In genomic region chr1:204073837-204074273, GRCh38 we compare ENCODE assay signal across 8 cellular contexts. TPM values are rescaled to one million over a fixed set of nuclear protein-coding genes. Genes with fewer than 3 reads are reported as not detected.
A peak's percentile ranks its signal among the peaks of the same experiment; 100 is the strongest.
DNase-seq lines count a peak whose midpoint lies in the region; ATAC-seq, FAIRE-seq and TF ChIP-seq lines count a peak whose summit lies in the region.

No MANE protein-coding gene starts in this region.

- TF ChIP-seq CTCF in Peyer's patch (IDR thresholded peaks at IDR 0.05) (no peak), endothelial cell of umbilical vein (IDR thresholded peaks at IDR 0.05; ENCODE audit: extremely low read depth in 1 of 2, insufficient read depth in 1 of 2, low read depth in 1 of 2, low read length in 2 of 2) (no peak)

- POLR2A ChIA-PET in endothelial cell of umbilical vein (lab: Charles Lee): interaction anchor here (0.6 to 0.9 kb wide), 2 partner anchors 203 to 215 kb away, joined by 3 to 6 read pairs; no protein-coding TSS in a partner anchor

- TF ChIP-seq POLR2A in Peyer's patch (IDR thresholded peaks at IDR 0.05) (no peak), endothelial cell of umbilical vein (IDR thresholded peaks at IDR 0.05; ENCODE audit: low read depth, low read length) (no peak)

- no peaks in the 10 kb centered on the region for H3K9me1 ChIP-seq in endothelial cell of umbilical vein (replicated peaks; ENCODE audit: control insufficient read depth, extremely low read depth, insufficient read depth, low read length)

- peak overlapping the region; percentile 74 for H3K4me2 ChIP-seq in endothelial cell of umbilical vein (ENCODE audit: insufficient read depth, low read length)

- no peaks in the 10 kb centered on the region for H4K20me1 ChIP-seq in endothelial cell of umbilical vein (replicated peaks; ENCODE audit: control insufficient read depth, extremely low read depth, insufficient read depth, low read length)

- DNase-seq in D341Med (ENCODE audit: low spot score) (peak; percentile 62), Peyer's patch (peak in 1 of 3 donors; percentile 50), endothelial cell of umbilical vein (ENCODE audit: low read depth, low spot score) (no peak), RPMI8226 (no peak), DMS79 treated with DMSO at 0.1 percent for 48 hours (lab: John Stamatoyannopoulos, UW) (no peak)
- DNase-seq in stimulated activated naive CD4-positive, alpha-beta T cell treated with Interleukin-2 at 50 U/mL for 16 hours (lab: John Stamatoyannopoulos, UW): no peak

- H3K4me1 ChIP-seq in Peyer's patch (peaks cover 0 to 38% (median 3%) of the 10 kb centered on the region in 4 donors), endothelial cell of umbilical vein (ENCODE audit: control insufficient read depth, extremely low read depth, insufficient read depth, low read length) (peaks cover 21% of the 10 kb centered on the region), muscle layer of duodenum (ENCODE audit: control insufficient read depth in 1 of 2, insufficient read depth in 2 of 2, low read length in 2 of 2) (peaks cover 0 to 27% of the 10 kb centered on the region in 2 donors)

- peak overlapping the region; percentile 52 for H2AFZ ChIP-seq in endothelial cell of umbilical vein (ENCODE audit: low read depth, low read length)

- H3K4me3 ChIP-seq in Peyer's patch (peak overlapping the region; percentile 48 to 74 (median 64)), endothelial cell of umbilical vein (replicated peaks in 1 of 3; ENCODE audit: insufficient read depth in 1 of 3, low read depth in 1 of 3, low read length in 3 of 3) (peak overlapping the region; percentile 42 to 73 (median 66)), muscle layer of duodenum (ENCODE audit: low read depth in 1 of 2, low read length in 2 of 2) (peak overlapping the region; percentile 70 to 89)

- intact Hi-C loops in endothelial cell of umbilical vein (cut with micrococcal nuclease): loop anchor here (1.0 to 5.0 kb wide), 8 partner anchors 14 to 447 kb away; partner anchors contain the start of gene ATP2B4

- H3K27ac ChIP-seq in Peyer's patch (peak overlapping the region; percentile 70 to 96 (median 83)), endothelial cell of umbilical vein (ENCODE audit: insufficient read depth, low read depth, low read length) (peak overlapping the region; percentile 27), muscle layer of duodenum (ENCODE audit: low read length) (peak overlapping the region; percentile 31)

- dilution Hi-C loops in endothelial cell of umbilical vein (cut with MboI; ENCODE audit: extremely low pct_ligation_motif_present, low sequenced_read_pairs): no loop called here

- peaks cover 32% of the 10 kb centered on the region for H3K79me2 ChIP-seq in endothelial cell of umbilical vein (ENCODE audit: control insufficient read depth, insufficient read depth, low read length)

- no peak for FAIRE-seq in endothelial cell of umbilical vein (lab: Jason Lieb, UNC)

- ATAC-seq in HG02840 (IDR thresholded peaks at IDR 0.05; ENCODE audit: low FRiP score, unreplicated experiment): no peak

- BruUV-seq in endothelial cell of umbilical vein (replicated peaks; lab: Mats Ljungman, UMichigan): no TSS peak

- CTCF ChIA-PET in endothelial cell of umbilical vein (lab: Charles Lee): interaction anchor here (1.0 to 7.2 kb wide), 9 partner anchors 9 to 203 kb away, joined by 3 to 83 read pairs (median 5); no protein-coding TSS in a partner anchor

- H3K9ac ChIP-seq in endothelial cell of umbilical vein (replicated peaks; ENCODE audit: extremely low read depth, insufficient read depth, low read length): peak overlapping the region; percentile 71

- H3K9me3 ChIP-seq in Peyer's patch (no peaks in the 10 kb centered on the region), endothelial cell of umbilical vein (replicated peaks; ENCODE audit: control insufficient read depth, insufficient read depth, low read length) (no peaks in the 10 kb centered on the region), muscle layer of duodenum (ENCODE audit: control insufficient read depth in 1 of 2, low read length in 2 of 2) (no peaks in the 10 kb centered on the region)

- no peaks in the 10 kb centered on the region for H3K27me3 ChIP-seq in Peyer's patch
- H3K27me3 ChIP-seq in endothelial cell of umbilical vein (ENCODE audit: control insufficient read depth in 2 of 2, insufficient read depth in 2 of 2, low read length in 2 of 2): no peaks in the 10 kb centered on the region
- no peaks in the 10 kb centered on the region for H3K27me3 ChIP-seq in muscle layer of duodenum (ENCODE audit: low read depth, low read length)

- H3K36me3 ChIP-seq in Peyer's patch (no peaks in the 10 kb centered on the region), endothelial cell of umbilical vein (ENCODE audit: control insufficient read depth in 2 of 2, extremely low read depth in 1 of 2, insufficient read depth in 2 of 2, low read length in 2 of 2) (no peaks in the 10 kb centered on the region), muscle layer of duodenum (ENCODE audit: control insufficient read depth in 1 of 2, insufficient read depth in 2 of 2, low read length in 2 of 2) (no peaks in the 10 kb centered on the region)

TF ChIP-seq in endothelial cell of umbilical vein, 7 proteins besides CTCF, POLR2A, EP300 and RAD21:
- TF ChIP-seq JUN (IDR thresholded peaks at IDR 0.05; ENCODE audit: borderline replicate concordance, insufficient read depth, insufficient read length, low read depth) (no peak), POLR2AphosphoS5 (IDR thresholded peaks at IDR 0.05; ENCODE audit: insufficient read depth, low read depth, low read length) (no peak), GATA2 (IDR thresholded peaks at IDR 0.05; ENCODE audit: insufficient read depth, insufficient read length, low read depth, low read length) (no peak), MYC (IDR thresholded peaks at IDR 0.05; ENCODE audit: low read depth, low read length) (no peak), EZH2 (IDR thresholded peaks at IDR 0.05; ENCODE audit: borderline replicate concordance, low read depth, low read length, severe bottlenecking) (no peak), FOS (IDR thresholded peaks at IDR 0.05; ENCODE audit: borderline replicate concordance, insufficient read depth, low read length) (no peak)
- TF ChIP-seq, protein P1, sequence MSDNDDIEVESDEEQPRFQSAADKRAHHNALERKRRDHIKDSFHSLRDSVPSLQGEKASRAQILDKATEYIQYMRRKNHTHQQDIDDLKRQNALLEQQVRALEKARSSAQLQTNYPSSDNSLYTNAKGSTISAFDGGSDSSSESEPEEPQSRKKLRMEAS (IDR thresholded peaks at IDR 0.05; ENCODE audit: insufficient read depth, insufficient read length): no peak

RNA-seq across cellular contexts. Expression of gene SOX13, which starts 0.9 kb away (rescaled TPM):
- total RNA-seq in Peyer's patch: 10 to 100 TPM; 42.1 to 80.3 (median 59.0) TPM
- total RNA-seq in endothelial cell of umbilical vein: 38.0 and 40.8 TPM in 2 replicates
- 50.4 and 57.7 TPM in 2 replicates for polyA plus RNA-seq in endothelial cell of umbilical vein
- polyA plus RNA-seq in endothelial cell of umbilical vein (2011; cell fraction: cytosol; rRNA removed): 26.7 and 27.7 TPM in 2 replicates
- polyA plus RNA-seq in endothelial cell of umbilical vein (2011; cell fraction: nucleus; rRNA removed): 90.4 and 91.7 TPM in 2 replicates
- polyA plus RNA-seq in endothelial cell of umbilical vein (2012): 12.4 and 13.2 TPM in 2 replicates
- 54.1 and 56.9 TPM in 2 replicates for polyA minus RNA-seq in endothelial cell of umbilical vein
- 28.9 TPM for polyA minus RNA-seq in endothelial cell of umbilical vein (2011; cell fraction: cytosol; rRNA and poly(A)+ RNA removed)
- 42.6 and 56.7 TPM in 2 replicates for polyA minus RNA-seq in endothelial cell of umbilical vein (2011; cell fraction: nucleus; rRNA and poly(A)+ RNA removed)

Comparison
In these comparisons a context has a peak if more than half of its experiments do, and no peak if none do; other contexts are left out.
1. H3K27ac ChIP-seq: peak in every context shown above with its lines; median percentile 83 in Peyer's patch; 31 in muscle layer of duodenum; 27 in endothelial cell of umbilical vein.